ENCODE assay signal across 13 cellular contexts in genomic region chr3:150084128-150084527, GRCh38.
DNase-seq lines count a peak whose midpoint lies in the region; ATAC-seq, FAIRE-seq and TF ChIP-seq lines count a peak whose summit lies in the region.
"Had no signal": no experiment of that assay in that cellular context is flagged by ENCODE, and none has a peak within 500 bp of the region (broad histone marks: within the 10 kb centered on the region; RNA-seq: fewer than 3 reads in every experiment).

No MANE protein-coding gene starts in this region.

- POLR2A ChIA-PET in A549 (lab: Yijun Ruan, JAX): no interaction called here

- DNase-seq in A549 (ENCODE audit: low read depth in 1 of 2, low spot score in 1 of 2): no peak
- DNase-seq in SJCRH30: no peak
- DNase-seq in sigmoid colon: no peak
- no peak for DNase-seq in NCI-H146 (lab: John Stamatoyannopoulos, UW)
- no peak for DNase-seq in NCI-H2196 treated with DMSO at 0.1 percent for 48 hours (lab: John Stamatoyannopoulos, UW; ENCODE audit: unreplicated experiment)
- no peak for DNase-seq in aorta
- DNase-seq: C1 segment of cervical spinal cord, KG1, NCI-H1048, NCI-H2107 had no signal

- H3K36me3 ChIP-seq in SJCRH30: no peaks in the 10 kb centered on the region
- no peaks in the 10 kb centered on the region for H3K36me3 ChIP-seq in gastroesophageal sphincter
- no peaks in the 10 kb centered on the region for H3K36me3 ChIP-seq in sigmoid colon
- H3K36me3 ChIP-seq in aorta (ENCODE audit: control insufficient read depth in 1 of 2, insufficient read depth in 2 of 2, low read length in 1 of 2): no peaks in the 10 kb centered on the region

- WGBS in A549 (ENCODE audit: missing lambda C conversion rate): 91% methylated on average over 1 of the region's 1 CpG
- 50 to 52% methylated on average over 1 of the region's 1 CpG for WGBS in gastroesophageal sphincter (ENCODE audit: low coverage in 1 of 2), 2 donors
- WGBS in sigmoid colon, 2 donors: 85 to 94% methylated on average over 1 of the region's 1 CpG
- 60 to 63% methylated on average over 1 of the region's 1 CpG for WGBS in aorta, 2 donors

- H3K4me2 ChIP-seq in A549: no peak overlapping the region; the same call in 2 of the 3 replicates

- no peaks in the 10 kb centered on the region for H3K27me3 ChIP-seq in SJCRH30
- no peaks in the 10 kb centered on the region for H3K27me3 ChIP-seq in gastroesophageal sphincter
- H3K27me3 ChIP-seq in sigmoid colon: no peaks in the 10 kb centered on the region
- H3K27me3 ChIP-seq in aorta (ENCODE audit: control insufficient read depth in 1 of 2, insufficient read depth in 2 of 2, low read length in 1 of 2): no peaks in the 10 kb centered on the region

- no peak for TF ChIP-seq RAD21 in A549 (conservative IDR thresholded peaks at IDR 0.05 in 1 of 2, IDR thresholded peaks at IDR 0.05 in 1 of 2)

- H3K4me1 ChIP-seq in A549: peaks cover 36% of the 10 kb centered on the region
- peaks cover 24% of the 10 kb centered on the region for H3K4me1 ChIP-seq in SJCRH30
- H3K4me1 ChIP-seq in gastroesophageal sphincter: peaks cover 0 to 24% (median 0%) of the 10 kb centered on the region in 3 donors
- H3K4me1 ChIP-seq in sigmoid colon: peaks cover 0 to 28% (median 24%) of the 10 kb centered on the region in 4 donors
- no peaks in the 10 kb centered on the region for H3K4me1 ChIP-seq in aorta (ENCODE audit: control insufficient read depth in 1 of 2, insufficient read depth in 2 of 2, low read length in 2 of 2)

- H3K4me3 ChIP-seq in A549 (no peak overlapping the region), SJCRH30 (peak overlapping the region; percentile 44), gastroesophageal sphincter (peak overlapping the region in 1 of 2 donors; percentile 40), sigmoid colon (peak overlapping the region in 1 of 4 donors; percentile 40), aorta (ENCODE audit: low read length in 2 of 2) (no peak overlapping the region)

- no peak for FAIRE-seq in A549 (lab: Jason Lieb, UNC)
- FAIRE-seq: GM12892 had no signal

- no peaks in the 10 kb centered on the region for H3K9me3 ChIP-seq in A549
- no peaks in the 10 kb centered on the region for H3K9me3 ChIP-seq in SJCRH30 (replicated peaks)
- no peaks in the 10 kb centered on the region for H3K9me3 ChIP-seq in gastroesophageal sphincter
- no peaks in the 10 kb centered on the region for H3K9me3 ChIP-seq in sigmoid colon
- H3K9me3 ChIP-seq in aorta (ENCODE audit: control insufficient read depth, low read length): no peaks in the 10 kb centered on the region

- no peak for TF ChIP-seq CTCF in A549 (IDR thresholded peaks at IDR 0.05)
- TF ChIP-seq CTCF in gastroesophageal sphincter (IDR thresholded peaks at IDR 0.05): no peak
- TF ChIP-seq CTCF in sigmoid colon (IDR thresholded peaks at IDR 0.05): no peak

- ATAC-seq in A549 (no peak), gastroesophageal sphincter (no peak), GM19467 (IDR thresholded peaks at IDR 0.05; ENCODE audit: unreplicated experiment) (no peak), aorta (ENCODE audit: low FRiP score) (no peak)

- CTCF ChIA-PET in A549 (lab: Yijun Ruan, JAX): no interaction called here

- no peak overlapping the region for H3K27ac ChIP-seq in A549
- H3K27ac ChIP-seq in SJCRH30: peak overlapping the region; percentile 50
- peak overlapping the region in 3 of 4 donors; percentile 37 to 62 (median 60) for H3K27ac ChIP-seq in gastroesophageal sphincter
- peak overlapping the region; percentile 18 to 77 (median 74) for H3K27ac ChIP-seq in sigmoid colon
- no peak overlapping the region for H3K27ac ChIP-seq in aorta (ENCODE audit: low read depth in 1 of 2, low read length in 2 of 2)

- intact Hi-C loops in sigmoid colon (cut with DNase I) (loop anchor here (10.0 kb wide), 1 partner anchor 91 kb away; no protein-coding TSS in a partner anchor), aorta (cut with DNase I) (no loop called here)

- TF ChIP-seq EP300 in A549 (IDR thresholded peaks at IDR 0.05): no peak
- no peak for TF ChIP-seq EP300 in gastroesophageal sphincter (IDR thresholded peaks at IDR 0.05)
- no peak for TF ChIP-seq EP300 in sigmoid colon (IDR thresholded peaks at IDR 0.05)

- TF ChIP-seq POLR2A in A549 (IDR thresholded peaks at IDR 0.05; ENCODE audit: low read length): no peak
- TF ChIP-seq POLR2A in gastroesophageal sphincter (IDR thresholded peaks at IDR 0.05): no peak
- TF ChIP-seq POLR2A in sigmoid colon (IDR thresholded peaks at IDR 0.05): no peak

TF ChIP-seq in A549, 52 proteins besides CTCF, POLR2A, EP300 and RAD21:
- TF ChIP-seq HDAC2 (IDR thresholded peaks at IDR 0.05) (peak; percentile 66; the same call in 1 of the 2 replicates), HOXB13 (CRISPR knock-in tag; IDR thresholded peaks at IDR 0.05; ENCODE audit: low read depth) (no peak), CHD4 (IDR thresholded peaks at IDR 0.05; ENCODE audit: borderline replicate concordance) (no peak), E2F6 (IDR thresholded peaks at IDR 0.05; ENCODE audit: borderline replicate concordance, low read depth) (no peak), SMC3 (IDR thresholded peaks at IDR 0.05) (no peak)

Comparison
In these comparisons a context has a peak if more than half of its experiments do, and no peak if none do; other contexts are left out.
1. H3K27ac ChIP-seq: peak in SJCRH30 (single experiment), gastroesophageal sphincter (3 of 4) and sigmoid colon (4 of 4); none in A549 (0 of 2) and aorta (0 of 2).